In genomic region chr3:197002701-197003454, GRCh38 we compare ENCODE assay signal across 8 cellular contexts. TPM values are rescaled to one million over a fixed set of nuclear protein-coding genes. Genes with fewer than 3 reads are reported as not detected.
DNase-seq lines count a peak whose midpoint lies in the region; ATAC-seq and TF ChIP-seq lines count a peak whose summit lies in the region.

No MANE protein-coding gene starts in this region.

- H3K4me1 ChIP-seq in cardiac muscle cell (ENCODE audit: low read depth) (peaks cover 3% of the 10 kb centered on the region), upper lobe of left lung (peaks cover 5 to 23% (median 10%) of the 10 kb centered on the region in 4 donors)

- ATAC-seq in GM21576 (IDR thresholded peaks at IDR 0.05; ENCODE audit: unreplicated experiment): peak; percentile 65
- peak; percentile 80 to 92 for ATAC-seq in upper lobe of left lung (ENCODE audit: low FRiP score in 2 of 2)

- TF ChIP-seq CTCF in cardiac muscle cell (IDR thresholded peaks at IDR 0.05; ENCODE audit: low read depth, low read length): peak; percentile 48
- TF ChIP-seq CTCF in upper lobe of left lung (IDR thresholded peaks at IDR 0.05): peak; percentile 89 to 97 (median 95)

- peak; percentile 68; the same call in 1 of the 2 replicates for TF ChIP-seq RAD21 in Ishikawa (IDR thresholded peaks at IDR 0.05; ENCODE audit: low read depth)

- no peaks in the 10 kb centered on the region for H3K36me3 ChIP-seq in cardiac muscle cell
- H3K36me3 ChIP-seq in upper lobe of left lung: no peaks in the 10 kb centered on the region

- peaks cover 8% of the 10 kb centered on the region for H3K4me1 Mint-ChIP-seq in activated naive CD8-positive, alpha-beta T cell treated with anti-CD3 and anti-CD28 coated beads for 36 hours

- peak overlapping the region; percentile 32 for H3K4me3 ChIP-seq in cardiac muscle cell
- H3K4me3 ChIP-seq in upper lobe of left lung: peak overlapping the region; percentile 53 to 70 (median 68)

- TF ChIP-seq EP300 in Ishikawa (IDR thresholded peaks at IDR 0.05; ENCODE audit: borderline replicate concordance) (no peak), upper lobe of left lung (IDR thresholded peaks at IDR 0.05) (no peak)

- H3K36me3 Mint-ChIP-seq in activated naive CD8-positive, alpha-beta T cell treated with anti-CD3 and anti-CD28 coated beads for 36 hours: peaks cover 2% of the 10 kb centered on the region

- no peak overlapping the region for H3K4me3 Mint-ChIP-seq in activated naive CD8-positive, alpha-beta T cell treated with anti-CD3 and anti-CD28 coated beads for 36 hours

- WGBS in upper lobe of left lung, 2 donors: 2% methylated on average over 9 of the region's 113 CpGs; no CpG with 5 or more reads in 1 of the 2 donors

- no peaks in the 10 kb centered on the region for H3K9me3 Mint-ChIP-seq in activated naive CD8-positive, alpha-beta T cell treated with anti-CD3 and anti-CD28 coated beads for 36 hours

- H3K9me3 ChIP-seq in cardiac muscle cell (ENCODE audit: low read depth) (no peaks in the 10 kb centered on the region), upper lobe of left lung (no peaks in the 10 kb centered on the region)

- peaks cover 3% of the 10 kb centered on the region for H3K27me3 Mint-ChIP-seq in activated naive CD8-positive, alpha-beta T cell treated with anti-CD3 and anti-CD28 coated beads for 36 hours

- H3K27me3 ChIP-seq in cardiac muscle cell (no peaks in the 10 kb centered on the region), upper lobe of left lung (no peaks in the 10 kb centered on the region)

- peak; percentile 86 for DNase-seq in Daoy (ENCODE audit: low read depth)
- peak; percentile 90 for DNase-seq in activated naive CD8-positive, alpha-beta T cell treated with anti-CD3 and anti-CD28 coated beads for 36 hours
- DNase-seq in cardiac muscle cell (ENCODE audit: low read depth in 1 of 2, low spot score in 1 of 2): peak; percentile 82 to 84
- peak; percentile 42 for DNase-seq in pons (ENCODE audit: low spot score)
- DNase-seq in upper lobe of left lung: peak; percentile 87 to 97

- H3K27ac ChIP-seq in cardiac muscle cell: no peak overlapping the region
- H3K27ac ChIP-seq in upper lobe of left lung: peak overlapping the region; percentile 70 to 84 (median 78)

- H3K27ac Mint-ChIP-seq in activated naive CD8-positive, alpha-beta T cell treated with anti-CD3 and anti-CD28 coated beads for 36 hours: no peak overlapping the region

- TF ChIP-seq POLR2A in Raji (IDR thresholded peaks at IDR 0.05; ENCODE audit: insufficient read depth, low read depth, low read length) (0 out of 2 replicates have a peak, but pooled peaks have one; percentile 31), upper lobe of left lung (IDR thresholded peaks at IDR 0.05) (no peak)

TF ChIP-seq in Ishikawa, 13 proteins besides CTCF, POLR2A, EP300 and RAD21:
- TF ChIP-seq EGR1 (IDR thresholded peaks at IDR 0.05) (peak; percentile 98), MAX (IDR thresholded peaks at IDR 0.05) (peak; percentile 23; the same call in 1 of the 2 replicates), TCF12 (IDR thresholded peaks at IDR 0.05; ENCODE audit: low read depth) (no peak), FOXM1 (IDR thresholded peaks at IDR 0.05; ENCODE audit: borderline replicate concordance, low read depth) (no peak), ZBTB7A (IDR thresholded peaks at IDR 0.05; ENCODE audit: low read depth) (peak; percentile 62; the same call in 1 of the 2 replicates), USF1 (IDR thresholded peaks at IDR 0.05) (no peak)

RNA-seq across cellular contexts. Expression of gene MELTF, which starts 26.7 kb away (rescaled TPM):
- total RNA-seq in Daoy (2014; rRNA removed; shearing (Covaris generic)): 1.3 and 1.8 TPM in 2 replicates
- 1 to 10 TPM; 2.7 TPM for total RNA-seq in activated naive CD8-positive, alpha-beta T cell treated with anti-CD3 and anti-CD28 coated beads for 36 hours
- total RNA-seq in cardiac muscle cell (9.0 and 17.8 TPM in 2 replicates), upper lobe of left lung (10 to 100 TPM in 1 of 6 donors, 1 to 10 TPM in 5; 3.0 to 28.3 (median 4.2) TPM)
- polyA plus RNA-seq in cardiac muscle cell: 12.0 and 16.0 TPM in 2 replicates

RNA-seq across cellular contexts. Expression of gene PIGZ, which starts 34.2 kb away (rescaled TPM):
- 0.23 and 0.77 TPM in 2 replicates for total RNA-seq in Daoy (2014; rRNA removed; shearing (Covaris generic))
- total RNA-seq in activated naive CD8-positive, alpha-beta T cell treated with anti-CD3 and anti-CD28 coated beads for 36 hours: under 1 TPM; 0.27 to 0.38 TPM
- 4.2 and 8.1 TPM in 2 replicates for total RNA-seq in cardiac muscle cell
- 4.1 and 6.8 TPM in 2 replicates for polyA plus RNA-seq in cardiac muscle cell
- total RNA-seq in upper lobe of left lung: 10 to 100 TPM in 2 of 6 donors, 1 to 10 TPM in 4; 3.4 to 16.8 (median 7.3) TPM

Comparison
In these comparisons a context has a peak if more than half of its experiments do, and no peak if none do; other contexts are left out.
1. DNase-seq: peak in every context shown above with its lines; median percentile 92 in upper lobe of left lung; 90 in activated naive CD8-positive, alpha-beta T cell treated with anti-CD3 and anti-CD28 coated beads for 36 hours; 86 in Daoy; 83 in cardiac muscle cell; 42 in pons.